In genomic region chr5:15598294-15598902, GRCh38 we compare ENCODE assay signal across 9 cellular contexts.
DNase-seq lines count a peak whose midpoint lies in the region; ATAC-seq and TF ChIP-seq lines count a peak whose summit lies in the region.
"Had no signal": no experiment of that assay in that cellular context is flagged by ENCODE, and none has a peak within 500 bp of the region (broad histone marks: within the 10 kb centered on the region; RNA-seq: fewer than 3 reads in every experiment).

No MANE protein-coding gene starts in this region.

- TF ChIP-seq POLR2A in erythroblast (IDR thresholded peaks at IDR 0.05; ENCODE audit: low read length), result no peak
- no peak for TF ChIP-seq POLR2A in uterus (IDR thresholded peaks at IDR 0.05)

- TF ChIP-seq CTCF in left ventricle myocardium inferior (IDR thresholded peaks at IDR 0.05; ENCODE audit: borderline replicate concordance) (peak; percentile 65), OCI-LY1 (IDR thresholded peaks at IDR 0.05; ENCODE audit: low read length) (peak; percentile 66), uterus (IDR thresholded peaks at IDR 0.05) (peak; percentile 8 to 43 (median 24))

- no peaks in the 10 kb centered on the region for H4K20me1 ChIP-seq in OCI-LY1 (ENCODE audit: insufficient read depth, low read length)

- intact Hi-C loops in left ventricle myocardium inferior (cut with micrococcal nuclease), result no loop called here
- intact Hi-C loops in left cardiac atrium (cut with DNase I), result no loop called here
- intact Hi-C loops in uterus (cut with DNase I; ENCODE audit: low total_unique reads), result no loop called here

- H2AFZ ChIP-seq in OCI-LY1 (ENCODE audit: low read length), result no peak overlapping the region

- H3F3A ChIP-seq in OCI-LY1 (ENCODE audit: insufficient read depth, low read length), result no peaks in the 10 kb centered on the region

- ATAC-seq in left cardiac atrium, result no peak
- no peak for ATAC-seq in HG02763 (IDR thresholded peaks at IDR 0.05; ENCODE audit: unreplicated experiment)

- H3K9me2 ChIP-seq in OCI-LY1 (ENCODE audit: low read depth, low read length), result no peaks in the 10 kb centered on the region

- H3K9me3 ChIP-seq in left ventricle myocardium inferior (replicated peaks) (no peaks in the 10 kb centered on the region), OCI-LY1 (ENCODE audit: low read length) (no peaks in the 10 kb centered on the region), uterus (no peaks in the 10 kb centered on the region)

- H3K27ac ChIP-seq in left ventricle myocardium inferior (replicated peaks) (no peak overlapping the region), OCI-LY1 (ENCODE audit: low read depth, low read length, poor library complexity, severe bottlenecking) (no peak overlapping the region), uterus (no peak overlapping the region)

- no peak overlapping the region for H3K9ac ChIP-seq in OCI-LY1 (ENCODE audit: low read length)

- H3K36me3 ChIP-seq in left ventricle myocardium inferior (no peaks in the 10 kb centered on the region), OCI-LY1 (ENCODE audit: insufficient read depth, low read length) (no peaks in the 10 kb centered on the region), uterus (no peaks in the 10 kb centered on the region)

- peaks cover 21% of the 10 kb centered on the region for H3K4me1 ChIP-seq in left ventricle myocardium inferior
- no peaks in the 10 kb centered on the region for H3K4me1 ChIP-seq in OCI-LY1 (ENCODE audit: insufficient read depth, low read length, severe bottlenecking)
- no peaks in the 10 kb centered on the region for H3K4me1 ChIP-seq in uterus

- H3K79me2 ChIP-seq in OCI-LY1 (ENCODE audit: insufficient read depth, low read length), result no peaks in the 10 kb centered on the region

- H3K4me3 ChIP-seq in left ventricle myocardium inferior, result no peak overlapping the region
- H3K4me3 ChIP-seq in OCI-LY1 (ENCODE audit: low read depth, low read length, poor library complexity, severe bottlenecking), result no peak overlapping the region
- H3K4me3 ChIP-seq in uterus, result no peak overlapping the region

- H3K27me3 ChIP-seq in left ventricle myocardium inferior (ENCODE audit: low read depth), result no peaks in the 10 kb centered on the region
- H3K27me3 ChIP-seq in OCI-LY1 (ENCODE audit: insufficient read depth, low read length), result no peaks in the 10 kb centered on the region
- H3K27me3 ChIP-seq in uterus, result no peaks in the 10 kb centered on the region

- no peak overlapping the region for H3K4me2 ChIP-seq in OCI-LY1 (ENCODE audit: low read length)

- DNase-seq in left ventricle myocardium inferior (no peak), left cardiac atrium (no peak), erythroblast (lab: John Stamatoyannopoulos, UW) (peak; percentile 3 to 35), uterus (no peak), NCI-H1092 treated with DMSO at 0.1 percent for 48 hours (lab: John Stamatoyannopoulos, UW) (no peak), NCI-H524 treated with DMSO at 0.1 percent for 48 hours (lab: John Stamatoyannopoulos, UW) (no peak)
- DNase-seq: activated CD4-positive, CD25-positive, alpha-beta regulatory T cell treated with anti-CD3 and anti-CD28 coated beads, Interleukin-2, amount 50 U/mL, for 72 hours had no signal

Comparison
In these comparisons a context has a peak if more than half of its experiments do, and no peak if none do; other contexts are left out.
1. DNase-seq: peak in erythroblast (2 of 2); none in left ventricle myocardium inferior (single experiment), left cardiac atrium (single experiment), uterus (0 of 2), NCI-H1092 treated with DMSO at 0.1 percent for 48 hours (single experiment) and NCI-H524 treated with DMSO at 0.1 percent for 48 hours (single experiment).
2. Peak in every context shown above with its lines, with median percentiles within 50 percentile points of each other: CTCF ChIP-seq.